ENCODE assay signal across 1 cellular context in genomic region chr4:48082956-48083355, GRCh38.
TF ChIP-seq lines count a peak whose summit lies in the region.

No MANE protein-coding gene starts in this region.

TF ChIP-seq in H1, 55 proteins besides CTCF, POLR2A, EP300 and RAD21:
- TF ChIP-seq RXRA (IDR thresholded peaks at IDR 0.05; ENCODE audit: insufficient read depth, low read depth, low read length) (no peak), SP1 (IDR thresholded peaks at IDR 0.05; ENCODE audit: low read depth, low read length) (no peak), HDAC6 (IDR thresholded peaks at IDR 0.05; ENCODE audit: low read depth, low read length) (no peak), FOSL1 (IDR thresholded peaks at IDR 0.05; ENCODE audit: insufficient read depth, low read depth, low read length) (no peak), POU5F1 (IDR thresholded peaks at IDR 0.05; ENCODE audit: low read depth, low read length) (no peak), SP4 (IDR thresholded peaks at IDR 0.05; ENCODE audit: low read length) (no peak), KDM5A (IDR thresholded peaks at IDR 0.05; ENCODE audit: low read length) (no peak), KDM1A (IDR thresholded peaks at IDR 0.05; ENCODE audit: borderline replicate concordance, low read length) (no peak), TCF12 (IDR thresholded peaks at IDR 0.05; ENCODE audit: low read depth, low read length) (no peak), TAF1 (IDR thresholded peaks at IDR 0.05; ENCODE audit: low read depth, low read length) (no peak), BACH1 (IDR thresholded peaks at IDR 0.05; ENCODE audit: low read length) (no peak), ZNF274 (IDR thresholded peaks at IDR 0.05; ENCODE audit: borderline replicate concordance, extremely low read depth, low read length) (no peak), TAF7 (optimal IDR thresholded peaks at IDR 0.05; ENCODE audit: borderline replicate concordance, low read depth, low read length) (no peak), SP2 (IDR thresholded peaks at IDR 0.05; ENCODE audit: low read length) (no peak), MAX (IDR thresholded peaks at IDR 0.05) (no peak), CBX5 (IDR thresholded peaks at IDR 0.05; ENCODE audit: low read depth, low read length) (no peak)
TF ChIP-seq in H1: peak in this region for 0.
